ENCODE assay signal across 1 cellular context in the genomic region with DNA sequence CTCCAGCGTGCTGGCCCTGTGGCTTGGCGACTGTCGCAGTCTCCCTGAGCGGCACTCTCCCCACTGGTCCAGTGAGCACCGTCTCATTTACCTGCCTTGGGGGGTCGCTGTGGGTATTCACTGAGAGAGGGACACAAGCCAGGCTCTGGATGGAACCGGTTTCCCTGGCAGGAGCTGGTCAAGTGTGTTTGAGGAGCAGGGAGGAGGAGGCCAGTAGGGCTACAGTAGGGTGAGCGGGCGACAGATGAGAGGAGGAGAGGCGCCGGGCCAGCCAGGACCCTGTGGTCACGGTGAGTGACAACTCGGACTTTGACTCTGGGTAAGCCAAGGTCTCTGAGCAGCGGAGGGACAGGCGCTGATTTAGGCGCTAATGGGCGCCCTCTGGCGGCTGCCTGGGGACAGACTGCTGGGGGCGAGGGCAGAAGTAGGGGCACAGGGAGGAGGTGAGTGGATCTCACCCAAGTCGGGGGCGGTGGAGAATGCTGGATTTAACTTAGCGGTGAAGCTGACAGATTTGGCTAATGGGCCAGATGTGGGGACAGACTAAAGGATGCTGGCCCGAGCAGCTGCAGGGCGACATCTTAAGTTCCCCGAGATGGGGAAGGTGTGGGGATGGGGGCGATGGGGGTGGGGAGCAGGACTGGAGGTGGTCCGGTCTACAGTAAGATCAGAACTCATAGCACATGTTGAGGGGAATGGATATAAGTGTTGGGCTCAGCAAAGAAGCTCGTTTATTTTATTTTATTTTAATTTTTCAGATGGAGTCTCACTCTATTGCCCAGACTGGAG.
A peak's percentile ranks its signal among the peaks of the same experiment; 100 is the strongest.
TF ChIP-seq lines count a peak whose summit lies in the region.

No MANE protein-coding gene starts in this region.

TF ChIP-seq in HepG2, 621 proteins besides CTCF, POLR2A, EP300 and RAD21 (continued from another document and continues in another):
- peak; percentile 70; the same call in 1 of the 2 replicates for TF ChIP-seq HNRNPL (IDR thresholded peaks at IDR 0.05; ENCODE audit: low read depth, low read length)
- TF ChIP-seq ELF4 (CRISPR knock-in tag; IDR thresholded peaks at IDR 0.05; ENCODE audit: borderline replicate concordance), result no peak
- 0 out of 2 replicates have a peak, but pooled peaks have one; percentile 26 for TF ChIP-seq TP53 (CRISPR knock-in tag; conservative IDR thresholded peaks at IDR 0.05)
- TF ChIP-seq, protein P1, sequence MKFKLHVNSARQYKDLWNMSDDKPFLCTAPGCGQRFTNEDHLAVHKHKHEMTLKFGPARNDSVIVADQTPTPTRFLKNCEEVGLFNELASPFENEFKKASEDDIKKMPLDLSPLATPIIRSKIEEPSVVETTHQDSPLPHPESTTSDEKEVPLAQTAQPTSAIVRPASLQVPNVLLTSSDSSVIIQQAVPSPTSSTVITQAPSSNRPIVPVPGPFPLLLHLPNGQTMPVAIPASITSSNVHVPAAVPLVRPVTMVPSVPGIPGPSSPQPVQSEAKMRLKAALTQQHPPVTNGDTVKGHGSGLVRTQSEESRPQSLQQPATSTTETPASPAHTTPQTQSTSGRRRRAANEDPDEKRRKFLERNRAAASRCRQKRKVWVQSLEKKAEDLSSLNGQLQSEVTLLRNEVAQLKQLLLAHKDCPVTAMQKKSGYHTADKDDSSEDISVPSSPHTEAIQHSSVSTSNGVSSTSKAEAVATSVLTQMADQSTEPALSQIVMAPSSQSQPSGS (CRISPR knock-in tag; IDR thresholded peaks at IDR 0.05), result 0 out of 2 replicates have a peak, but pooled peaks have one; percentile 39
- TF ChIP-seq FOXA3 (CRISPR knock-in tag; IDR thresholded peaks at IDR 0.05), result 0 out of 2 replicates have a peak, but pooled peaks have one; percentile 25
- TF ChIP-seq, protein P2, sequence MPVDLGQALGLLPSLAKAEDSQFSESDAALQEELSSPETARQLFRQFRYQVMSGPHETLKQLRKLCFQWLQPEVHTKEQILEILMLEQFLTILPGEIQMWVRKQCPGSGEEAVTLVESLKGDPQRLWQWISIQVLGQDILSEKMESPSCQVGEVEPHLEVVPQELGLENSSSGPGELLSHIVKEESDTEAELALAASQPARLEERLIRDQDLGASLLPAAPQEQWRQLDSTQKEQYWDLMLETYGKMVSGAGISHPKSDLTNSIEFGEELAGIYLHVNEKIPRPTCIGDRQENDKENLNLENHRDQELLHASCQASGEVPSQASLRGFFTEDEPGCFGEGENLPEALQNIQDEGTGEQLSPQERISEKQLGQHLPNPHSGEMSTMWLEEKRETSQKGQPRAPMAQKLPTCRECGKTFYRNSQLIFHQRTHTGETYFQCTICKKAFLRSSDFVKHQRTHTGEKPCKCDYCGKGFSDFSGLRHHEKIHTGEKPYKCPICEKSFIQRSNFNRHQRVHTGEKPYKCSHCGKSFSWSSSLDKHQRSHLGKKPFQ (CRISPR knock-in tag; IDR thresholded peaks at IDR 0.05; ENCODE audit: insufficient replicate concordance), result no peak
- no peak for TF ChIP-seq JUN (CRISPR knock-in tag; IDR thresholded peaks at IDR 0.05)
- TF ChIP-seq, protein P3, sequence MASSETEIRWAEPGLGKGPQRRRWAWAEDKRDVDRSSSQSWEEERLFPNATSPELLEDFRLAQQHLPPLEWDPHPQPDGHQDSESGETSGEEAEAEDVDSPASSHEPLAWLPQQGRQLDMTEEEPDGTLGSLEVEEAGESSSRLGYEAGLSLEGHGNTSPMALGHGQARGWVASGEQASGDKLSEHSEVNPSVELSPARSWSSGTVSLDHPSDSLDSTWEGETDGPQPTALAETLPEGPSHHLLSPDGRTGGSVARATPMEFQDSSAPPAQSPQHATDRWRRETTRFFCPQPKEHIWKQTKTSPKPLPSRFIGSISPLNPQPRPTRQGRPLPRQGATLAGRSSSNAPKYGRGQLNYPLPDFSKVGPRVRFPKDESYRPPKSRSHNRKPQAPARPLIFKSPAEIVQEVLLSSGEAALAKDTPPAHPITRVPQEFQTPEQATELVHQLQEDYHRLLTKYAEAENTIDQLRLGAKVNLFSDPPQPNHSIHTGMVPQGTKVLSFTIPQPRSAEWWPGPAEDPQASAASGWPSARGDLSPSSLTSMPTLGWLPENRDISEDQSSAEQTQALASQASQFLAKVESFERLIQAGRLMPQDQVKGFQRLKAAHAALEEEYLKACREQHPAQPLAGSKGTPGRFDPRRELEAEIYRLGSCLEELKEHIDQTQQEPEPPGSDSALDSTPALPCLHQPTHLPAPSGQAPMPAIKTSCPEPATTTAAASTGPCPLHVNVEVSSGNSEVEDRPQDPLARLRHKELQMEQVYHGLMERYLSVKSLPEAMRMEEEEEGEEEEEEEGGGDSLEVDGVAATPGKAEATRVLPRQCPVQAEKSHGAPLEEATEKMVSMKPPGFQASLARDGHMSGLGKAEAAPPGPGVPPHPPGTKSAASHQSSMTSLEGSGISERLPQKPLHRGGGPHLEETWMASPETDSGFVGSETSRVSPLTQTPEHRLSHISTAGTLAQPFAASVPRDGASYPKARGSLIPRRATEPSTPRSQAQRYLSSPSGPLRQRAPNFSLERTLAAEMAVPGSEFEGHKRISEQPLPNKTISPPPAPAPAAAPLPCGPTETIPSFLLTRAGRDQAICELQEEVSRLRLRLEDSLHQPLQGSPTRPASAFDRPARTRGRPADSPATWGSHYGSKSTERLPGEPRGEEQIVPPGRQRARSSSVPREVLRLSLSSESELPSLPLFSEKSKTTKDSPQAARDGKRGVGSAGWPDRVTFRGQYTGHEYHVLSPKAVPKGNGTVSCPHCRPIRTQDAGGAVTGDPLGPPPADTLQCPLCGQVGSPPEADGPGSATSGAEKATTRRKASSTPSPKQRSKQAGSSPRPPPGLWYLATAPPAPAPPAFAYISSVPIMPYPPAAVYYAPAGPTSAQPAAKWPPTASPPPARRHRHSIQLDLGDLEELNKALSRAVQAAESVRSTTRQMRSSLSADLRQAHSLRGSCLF (CRISPR knock-in tag; IDR thresholded peaks at IDR 0.05; ENCODE audit: borderline replicate concordance), result no peak
- TF ChIP-seq, protein P4, sequence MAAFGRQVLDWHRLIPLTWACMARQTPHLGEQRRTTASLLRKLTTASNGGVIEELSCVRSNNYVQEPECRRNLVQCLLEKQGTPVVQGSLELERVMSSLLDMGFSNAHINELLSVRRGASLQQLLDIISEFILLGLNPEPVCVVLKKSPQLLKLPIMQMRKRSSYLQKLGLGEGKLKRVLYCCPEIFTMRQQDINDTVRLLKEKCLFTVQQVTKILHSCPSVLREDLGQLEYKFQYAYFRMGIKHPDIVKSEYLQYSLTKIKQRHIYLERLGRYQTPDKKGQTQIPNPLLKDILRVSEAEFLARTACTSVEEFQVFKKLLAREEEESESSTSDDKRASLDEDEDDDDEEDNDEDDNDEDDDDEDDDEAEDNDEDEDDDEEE (CRISPR knock-in tag; IDR thresholded peaks at IDR 0.05), result 0 out of 2 replicates have a peak, but pooled peaks have one; percentile 36
- no peak for TF ChIP-seq ATRX (CRISPR knock-in tag; IDR thresholded peaks at IDR 0.05; ENCODE audit: borderline replicate concordance)
- TF ChIP-seq HOXD1 (CRISPR knock-in tag; IDR thresholded peaks at IDR 0.05), result no peak
- TF ChIP-seq GFI1 (CRISPR knock-in tag; IDR thresholded peaks at IDR 0.05; ENCODE audit: borderline replicate concordance), result peak; percentile 92
- TF ChIP-seq, protein P5, sequence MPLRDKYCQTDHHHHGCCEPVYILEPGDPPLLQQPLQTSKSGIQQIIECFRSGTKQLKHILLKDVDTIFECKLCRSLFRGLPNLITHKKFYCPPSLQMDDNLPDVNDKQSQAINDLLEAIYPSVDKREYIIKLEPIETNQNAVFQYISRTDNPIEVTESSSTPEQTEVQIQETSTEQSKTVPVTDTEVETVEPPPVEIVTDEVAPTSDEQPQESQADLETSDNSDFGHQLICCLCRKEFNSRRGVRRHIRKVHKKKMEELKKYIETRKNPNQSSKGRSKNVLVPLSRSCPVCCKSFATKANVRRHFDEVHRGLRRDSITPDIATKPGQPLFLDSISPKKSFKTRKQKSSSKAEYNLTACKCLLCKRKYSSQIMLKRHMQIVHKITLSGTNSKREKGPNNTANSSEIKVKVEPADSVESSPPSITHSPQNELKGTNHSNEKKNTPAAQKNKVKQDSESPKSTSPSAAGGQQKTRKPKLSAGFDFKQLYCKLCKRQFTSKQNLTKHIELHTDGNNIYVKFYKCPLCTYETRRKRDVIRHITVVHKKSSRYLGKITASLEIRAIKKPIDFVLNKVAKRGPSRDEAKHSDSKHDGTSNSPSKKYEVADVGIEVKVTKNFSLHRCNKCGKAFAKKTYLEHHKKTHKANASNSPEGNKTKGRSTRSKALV (CRISPR knock-in tag; IDR thresholded peaks at IDR 0.05), result peak; percentile 76; the same call in 1 of the 2 replicates
- peak; percentile 40; the same call in 1 of the 2 replicates for TF ChIP-seq FOXK2 (IDR thresholded peaks at IDR 0.05)
- TF ChIP-seq ZNF260 (CRISPR knock-in tag; IDR thresholded peaks at IDR 0.05; ENCODE audit: borderline replicate concordance, low read depth), result no peak
- TF ChIP-seq, protein P6, sequence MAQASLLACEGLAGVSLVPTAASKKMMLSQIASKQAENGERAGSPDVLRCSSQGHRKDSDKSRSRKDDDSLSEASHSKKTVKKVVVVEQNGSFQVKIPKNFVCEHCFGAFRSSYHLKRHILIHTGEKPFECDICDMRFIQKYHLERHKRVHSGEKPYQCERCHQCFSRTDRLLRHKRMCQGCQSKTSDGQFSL (CRISPR knock-in tag; IDR thresholded peaks at IDR 0.05), result peak; percentile 57; the same call in 1 of the 2 replicates
- no peak for TF ChIP-seq ZNF552 (CRISPR knock-in tag; IDR thresholded peaks at IDR 0.05; ENCODE audit: borderline replicate concordance)
- TF ChIP-seq, protein P7, sequence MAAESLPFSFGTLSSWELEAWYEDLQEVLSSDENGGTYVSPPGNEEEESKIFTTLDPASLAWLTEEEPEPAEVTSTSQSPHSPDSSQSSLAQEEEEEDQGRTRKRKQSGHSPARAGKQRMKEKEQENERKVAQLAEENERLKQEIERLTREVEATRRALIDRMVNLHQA (CRISPR knock-in tag; IDR thresholded peaks at IDR 0.05), result no peak
- TF ChIP-seq, protein P8, sequence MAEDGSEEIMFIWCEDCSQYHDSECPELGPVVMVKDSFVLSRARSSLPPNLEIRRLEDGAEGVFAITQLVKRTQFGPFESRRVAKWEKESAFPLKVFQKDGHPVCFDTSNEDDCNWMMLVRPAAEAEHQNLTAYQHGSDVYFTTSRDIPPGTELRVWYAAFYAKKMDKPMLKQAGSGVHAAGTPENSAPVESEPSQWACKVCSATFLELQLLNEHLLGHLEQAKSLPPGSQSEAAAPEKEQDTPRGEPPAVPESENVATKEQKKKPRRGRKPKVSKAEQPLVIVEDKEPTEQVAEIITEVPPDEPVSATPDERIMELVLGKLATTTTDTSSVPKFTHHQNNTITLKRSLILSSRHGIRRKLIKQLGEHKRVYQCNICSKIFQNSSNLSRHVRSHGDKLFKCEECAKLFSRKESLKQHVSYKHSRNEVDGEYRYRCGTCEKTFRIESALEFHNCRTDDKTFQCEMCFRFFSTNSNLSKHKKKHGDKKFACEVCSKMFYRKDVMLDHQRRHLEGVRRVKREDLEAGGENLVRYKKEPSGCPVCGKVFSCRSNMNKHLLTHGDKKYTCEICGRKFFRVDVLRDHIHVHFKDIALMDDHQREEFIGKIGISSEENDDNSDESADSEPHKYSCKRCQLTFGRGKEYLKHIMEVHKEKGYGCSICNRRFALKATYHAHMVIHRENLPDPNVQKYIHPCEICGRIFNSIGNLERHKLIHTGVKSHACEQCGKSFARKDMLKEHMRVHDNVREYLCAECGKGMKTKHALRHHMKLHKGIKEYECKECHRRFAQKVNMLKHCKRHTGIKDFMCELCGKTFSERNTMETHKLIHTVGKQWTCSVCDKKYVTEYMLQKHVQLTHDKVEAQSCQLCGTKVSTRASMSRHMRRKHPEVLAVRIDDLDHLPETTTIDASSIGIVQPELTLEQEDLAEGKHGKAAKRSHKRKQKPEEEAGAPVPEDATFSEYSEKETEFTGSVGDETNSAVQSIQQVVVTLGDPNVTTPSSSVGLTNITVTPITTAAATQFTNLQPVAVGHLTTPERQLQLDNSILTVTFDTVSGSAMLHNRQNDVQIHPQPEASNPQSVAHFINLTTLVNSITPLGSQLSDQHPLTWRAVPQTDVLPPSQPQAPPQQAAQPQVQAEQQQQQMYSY (CRISPR knock-in tag; IDR thresholded peaks at IDR 0.05), result 0 out of 2 replicates have a peak, but pooled peaks have one; percentile 36
- TF ChIP-seq BORCS8-MEF2B (CRISPR knock-in tag; IDR thresholded peaks at IDR 0.05), result peak; percentile 48; the same call in 1 of the 2 replicates
- TF ChIP-seq, protein P9, sequence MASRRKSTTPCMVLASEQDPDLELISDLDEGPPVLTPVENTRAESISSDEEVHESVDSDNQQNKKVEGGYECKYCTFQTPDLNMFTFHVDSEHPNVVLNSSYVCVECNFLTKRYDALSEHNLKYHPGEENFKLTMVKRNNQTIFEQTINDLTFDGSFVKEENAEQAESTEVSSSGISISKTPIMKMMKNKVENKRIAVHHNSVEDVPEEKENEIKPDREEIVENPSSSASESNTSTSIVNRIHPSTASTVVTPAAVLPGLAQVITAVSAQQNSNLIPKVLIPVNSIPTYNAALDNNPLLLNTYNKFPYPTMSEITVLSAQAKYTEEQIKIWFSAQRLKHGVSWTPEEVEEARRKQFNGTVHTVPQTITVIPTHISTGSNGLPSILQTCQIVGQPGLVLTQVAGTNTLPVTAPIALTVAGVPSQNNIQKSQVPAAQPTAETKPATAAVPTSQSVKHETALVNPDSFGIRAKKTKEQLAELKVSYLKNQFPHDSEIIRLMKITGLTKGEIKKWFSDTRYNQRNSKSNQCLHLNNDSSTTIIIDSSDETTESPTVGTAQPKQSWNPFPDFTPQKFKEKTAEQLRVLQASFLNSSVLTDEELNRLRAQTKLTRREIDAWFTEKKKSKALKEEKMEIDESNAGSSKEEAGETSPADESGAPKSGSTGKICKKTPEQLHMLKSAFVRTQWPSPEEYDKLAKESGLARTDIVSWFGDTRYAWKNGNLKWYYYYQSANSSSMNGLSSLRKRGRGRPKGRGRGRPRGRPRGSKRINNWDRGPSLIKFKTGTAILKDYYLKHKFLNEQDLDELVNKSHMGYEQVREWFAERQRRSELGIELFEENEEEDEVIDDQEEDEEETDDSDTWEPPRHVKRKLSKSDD (CRISPR knock-in tag; IDR thresholded peaks at IDR 0.05; ENCODE audit: low read depth), result peak; percentile 69; the same call in 1 of the 2 replicates
- TF ChIP-seq, protein P10, sequence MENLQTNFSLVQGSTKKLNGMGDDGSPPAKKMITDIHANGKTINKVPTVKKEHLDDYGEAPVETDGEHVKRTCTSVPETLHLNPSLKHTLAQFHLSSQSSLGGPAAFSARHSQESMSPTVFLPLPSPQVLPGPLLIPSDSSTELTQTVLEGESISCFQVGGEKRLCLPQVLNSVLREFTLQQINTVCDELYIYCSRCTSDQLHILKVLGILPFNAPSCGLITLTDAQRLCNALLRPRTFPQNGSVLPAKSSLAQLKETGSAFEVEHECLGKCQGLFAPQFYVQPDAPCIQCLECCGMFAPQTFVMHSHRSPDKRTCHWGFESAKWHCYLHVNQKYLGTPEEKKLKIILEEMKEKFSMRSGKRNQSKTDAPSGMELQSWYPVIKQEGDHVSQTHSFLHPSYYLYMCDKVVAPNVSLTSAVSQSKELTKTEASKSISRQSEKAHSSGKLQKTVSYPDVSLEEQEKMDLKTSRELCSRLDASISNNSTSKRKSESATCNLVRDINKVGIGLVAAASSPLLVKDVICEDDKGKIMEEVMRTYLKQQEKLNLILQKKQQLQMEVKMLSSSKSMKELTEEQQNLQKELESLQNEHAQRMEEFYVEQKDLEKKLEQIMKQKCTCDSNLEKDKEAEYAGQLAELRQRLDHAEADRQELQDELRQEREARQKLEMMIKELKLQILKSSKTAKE (CRISPR knock-in tag; IDR thresholded peaks at IDR 0.05; ENCODE audit: borderline replicate concordance), result 0 out of 2 replicates have a peak, but pooled peaks have one; percentile 47
- no peak for TF ChIP-seq HNRNPK (IDR thresholded peaks at IDR 0.05; ENCODE audit: low read depth, low read length, poor library complexity, severe bottlenecking)
- TF ChIP-seq, protein P11, sequence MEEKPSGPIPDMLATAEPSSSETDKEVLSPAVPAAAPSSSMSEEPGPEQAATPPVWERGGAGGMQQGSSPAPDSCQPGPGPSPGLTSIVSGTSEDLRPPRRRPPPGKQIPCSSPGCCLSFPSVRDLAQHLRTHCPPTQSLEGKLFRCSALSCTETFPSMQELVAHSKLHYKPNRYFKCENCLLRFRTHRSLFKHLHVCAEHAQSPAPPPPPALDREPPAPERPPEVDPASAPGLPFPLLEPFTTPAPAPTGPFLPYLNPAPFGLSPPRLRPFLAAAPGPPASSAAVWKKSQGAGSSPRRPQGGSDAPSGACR (CRISPR knock-in tag; IDR thresholded peaks at IDR 0.05), result 0 out of 2 replicates have a peak, but pooled peaks have one; percentile 51
- peak; percentile 34; the same call in 1 of the 2 replicates for TF ChIP-seq KDM5B (CRISPR knock-in tag; IDR thresholded peaks at IDR 0.05; ENCODE audit: borderline replicate concordance)
